15 cellular contexts compared by ENCODE assay signal in the genomic region with DNA sequence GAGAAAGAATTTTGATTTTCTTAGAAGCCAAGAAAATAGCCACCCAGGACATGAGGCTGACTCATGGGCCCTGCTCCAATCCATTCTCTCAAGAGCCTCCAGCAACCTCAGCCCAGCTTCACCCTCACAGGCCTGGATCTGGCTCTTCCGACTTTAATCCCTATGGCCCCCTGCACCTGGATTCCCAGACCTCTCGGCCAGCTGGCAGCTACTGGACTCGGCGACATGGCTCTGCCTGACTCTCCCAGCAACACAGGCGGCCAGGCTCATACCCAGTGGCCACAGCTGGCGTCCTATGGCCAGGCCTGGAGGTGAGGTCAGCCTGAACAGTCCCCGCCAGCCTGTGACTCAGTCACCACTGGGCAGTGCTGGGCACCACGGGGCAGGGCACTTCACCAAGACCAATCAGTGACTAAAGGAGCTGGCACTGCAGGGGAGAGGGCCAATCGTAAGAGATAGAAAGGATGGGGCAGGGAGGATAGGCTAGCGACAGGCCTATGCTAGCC. TPM values are rescaled to one million over a fixed set of nuclear protein-coding genes. Genes with fewer than 3 reads are reported as not detected.
A peak's percentile ranks its signal among the peaks of the same experiment; 100 is the strongest.
DNase-seq lines count a peak whose midpoint lies in the region; ATAC-seq and TF ChIP-seq lines count a peak whose summit lies in the region.
"Had no signal": no experiment of that assay in that cellular context is flagged by ENCODE, and none has a peak within 500 bp of the region (broad histone marks: within the 10 kb centered on the region; RNA-seq: fewer than 3 reads in every experiment).

No MANE protein-coding gene starts in this region.

- H3K36me3 ChIP-seq in mesendoderm (ENCODE audit: control insufficient read depth, insufficient read depth, low read length) (no peaks in the 10 kb centered on the region), tibial artery (no peaks in the 10 kb centered on the region), SJCRH30 (no peaks in the 10 kb centered on the region)
- H3K36me3 ChIP-seq: pancreas had no signal

- no peaks in the 10 kb centered on the region for H3K4me1 ChIP-seq in mesendoderm (ENCODE audit: control insufficient read depth, low read depth, low read length)
- peaks cover 0 to 23% (median 20%) of the 10 kb centered on the region in 4 donors for H3K4me1 ChIP-seq in tibial artery
- H3K4me1 ChIP-seq in SJCRH30: no peaks in the 10 kb centered on the region
- H3K4me1 ChIP-seq: pancreas had no signal

- H3K79me1 ChIP-seq in mesendoderm (ENCODE audit: low read length): no peaks in the 10 kb centered on the region

- H3K23ac ChIP-seq in mesendoderm (ENCODE audit: low read length): no peak overlapping the region

- no peak for ATAC-seq in GM21737 (IDR thresholded peaks at IDR 0.05; ENCODE audit: unreplicated experiment)
- ATAC-seq: pancreas had no signal

- no peak overlapping the region for H2BK15ac ChIP-seq in mesendoderm (replicated peaks; ENCODE audit: low read depth)

- H3K9ac ChIP-seq in mesendoderm (ENCODE audit: low read length): no peak overlapping the region

- in situ Hi-C loops in astrocyte of the spinal cord (cut with HindIII; ENCODE audit: low sequenced_read_pairs): no loop called here

- H3K18ac ChIP-seq in mesendoderm (ENCODE audit: low read length): no peak overlapping the region

- H3K4ac ChIP-seq in mesendoderm (ENCODE audit: low read depth, low read length): no peak overlapping the region

- H3K4me2 ChIP-seq in mesendoderm (ENCODE audit: low read length): no peak overlapping the region

- TF ChIP-seq CTCF in astrocyte of the spinal cord (IDR thresholded peaks at IDR 0.05; ENCODE audit: low read depth, low read length) (no peak), tibial artery (IDR thresholded peaks at IDR 0.05) (no peak)

- peak overlapping the region; percentile 25 for H3K56ac ChIP-seq in mesendoderm (ENCODE audit: low read length)

- intact Hi-C loops in tibial artery (cut with DNase I; ENCODE audit: low total_unique reads): no loop called here

- DNase-seq in activated effector memory CD4-positive, alpha-beta T cell treated with anti-CD3 and anti-CD28 coated beads, Interleukin-2, amount 50 U/mL, for 16 hours: peak; percentile 45
- DNase-seq in activated effector memory CD4-positive, alpha-beta T cell treated with Interleukin-2 at 50 U/mL for 16 hours: no peak
- DNase-seq in astrocyte of the spinal cord (ENCODE audit: low read depth, low spot score) (peak; percentile 42), mesendoderm (no peak), tibial artery (peak in 1 of 2 donors; percentile 78), HCEC 1CT (no peak), SJCRH30 (no peak)
- DNase-seq: DMS79; KBM-7; NCI-H1694; NCI-H69; pancreas; SHP77 treated with DMSO at 0.1 percent for 48 hours; stimulated activated CD4-positive, alpha-beta T cell treated with anti-CD3 and anti-CD28 coated beads, Interleukin-1b, Interleukin-23, amount 100 ng/mL, for 48 hours had no signal

- H2BK5ac ChIP-seq in mesendoderm (ENCODE audit: low read length): no peak overlapping the region

- no peaks in the 10 kb centered on the region for H3K79me2 ChIP-seq in mesendoderm (ENCODE audit: control insufficient read depth, insufficient read depth, low read length)

- no peak overlapping the region for H4K8ac ChIP-seq in mesendoderm (ENCODE audit: low read depth, low read length)

- no peak overlapping the region for H2BK120ac ChIP-seq in mesendoderm (ENCODE audit: low read depth, low read length)

- H3K27ac ChIP-seq in mesendoderm (ENCODE audit: low read depth, low read length): no peak overlapping the region
- peak overlapping the region; percentile 47 to 59 for H3K27ac ChIP-seq in tibial artery
- no peak overlapping the region for H3K27ac ChIP-seq in SJCRH30
- H3K27ac ChIP-seq: pancreas had no signal

- no peak overlapping the region for H2AK5ac ChIP-seq in mesendoderm (ENCODE audit: low read length)

- no peak overlapping the region for H3K4me3 ChIP-seq in astrocyte of the spinal cord (ENCODE audit: low read depth, low read length)
- no peak overlapping the region for H3K4me3 ChIP-seq in mesendoderm (ENCODE audit: low read length)
- no peak overlapping the region for H3K4me3 ChIP-seq in tibial artery
- no peak overlapping the region for H3K4me3 ChIP-seq in SJCRH30
- H3K4me3 ChIP-seq: pancreas had no signal

- no peaks in the 10 kb centered on the region for H3K9me3 ChIP-seq in tibial artery
- H3K9me3 ChIP-seq in SJCRH30 (replicated peaks): no peaks in the 10 kb centered on the region; the same call in 1 of the 2 replicates
- H3K9me3 ChIP-seq: pancreas had no signal

- no peak overlapping the region for H4K5ac ChIP-seq in mesendoderm (ENCODE audit: low read length)

- WGBS in mesendoderm (ENCODE audit: extremely low coverage, insufficient coverage, low lambda C conversion rate): no CpG with 5 or more reads among the region's 10 CpGs

- no peaks in the 10 kb centered on the region for H3K27me3 ChIP-seq in mesendoderm (ENCODE audit: insufficient read depth, low read length, poor library complexity)
- H3K27me3 ChIP-seq in tibial artery: no peaks in the 10 kb centered on the region
- H3K27me3 ChIP-seq in SJCRH30: no peaks in the 10 kb centered on the region
- H3K27me3 ChIP-seq: pancreas had no signal

RNA-seq across cellular contexts. Expression of a gene that starts 6.2 kb away (rescaled TPM):
- polyA plus RNA-seq in mesendoderm (2013, experiment 1 of 2): 4.9 TPM
- 5.2 TPM for polyA plus RNA-seq in mesendoderm (2013, experiment 2 of 2)
- 65.4 and 66.3 TPM in 2 replicates for total RNA-seq in SJCRH30 (2014; rRNA removed; shearing (Covaris generic))

RNA-seq across cellular contexts. Expression of a gene that starts 23.6 kb away (rescaled TPM):
- 1.7 TPM for polyA plus RNA-seq in mesendoderm (2013, experiment 1 of 2)
- 1.8 TPM for polyA plus RNA-seq in mesendoderm (2013, experiment 2 of 2)
- 75.5 and 77.7 TPM in 2 replicates for total RNA-seq in SJCRH30 (2014; rRNA removed; shearing (Covaris generic))

RNA-seq across cellular contexts. Expression of a gene that starts 42.9 kb away (rescaled TPM):
- polyA plus RNA-seq in mesendoderm (2013, experiment 1 of 2): 0.15 TPM
- 0.25 TPM for polyA plus RNA-seq in mesendoderm (2013, experiment 2 of 2)
- total RNA-seq in SJCRH30 (2014; rRNA removed; shearing (Covaris generic)): 0.28 and 1.1 TPM in 2 replicates

Comparison
In these comparisons a context has a peak if more than half of its experiments do, and no peak if none do; other contexts are left out.
1. DNase-seq: peak in activated effector memory CD4-positive, alpha-beta T cell treated with anti-CD3 and anti-CD28 coated beads, Interleukin-2, amount 50 U/mL, for 16 hours (single experiment) and astrocyte of the spinal cord (single experiment); none in activated effector memory CD4-positive, alpha-beta T cell treated with Interleukin-2 at 50 U/mL for 16 hours (single experiment), mesendoderm (single experiment), HCEC 1CT (single experiment) and SJCRH30 (0 of 2).
2. H3K27ac ChIP-seq: peak in tibial artery (2 of 2); none in mesendoderm (single experiment) and SJCRH30 (single experiment).